ENCODE assay signal across 8 cellular contexts in the genomic region with DNA sequence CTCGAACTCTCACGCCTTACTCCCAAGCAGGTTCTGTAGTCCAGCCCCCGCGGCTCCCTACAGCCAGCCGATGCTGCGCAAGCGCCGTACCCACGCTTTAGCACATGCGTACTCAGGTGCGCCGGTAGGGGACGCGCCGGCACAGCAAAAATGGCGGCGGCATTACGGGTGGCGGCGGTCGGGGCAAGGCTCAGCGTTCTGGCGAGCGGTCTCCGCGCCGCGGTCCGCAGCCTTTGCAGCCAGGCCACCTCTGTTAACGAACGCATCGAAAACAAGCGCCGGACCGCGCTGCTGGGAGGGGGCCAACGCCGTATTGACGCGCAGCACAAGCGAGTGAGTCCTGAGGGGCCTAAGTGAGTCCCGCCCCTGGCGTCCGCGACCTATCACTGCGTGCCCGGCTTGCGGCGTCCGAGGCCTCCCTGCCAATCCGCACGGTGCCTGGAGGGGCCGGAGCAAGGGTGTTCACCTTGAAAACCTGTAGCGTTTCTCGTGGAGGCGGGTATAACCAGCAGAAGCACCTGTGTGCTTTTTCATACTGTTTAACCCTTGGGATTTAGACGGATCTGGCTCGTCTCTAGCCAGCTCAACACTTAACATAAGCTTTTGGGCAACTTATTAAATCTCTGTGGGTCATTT. TPM values are rescaled to one million over a fixed set of nuclear protein-coding genes. Genes with fewer than 3 reads are reported as not detected.
A peak's percentile ranks its signal among the peaks of the same experiment; 100 is the strongest.
DNase-seq lines count a peak whose midpoint lies in the region; ATAC-seq, FAIRE-seq and TF ChIP-seq lines count a peak whose summit lies in the region.

A gene (plus strand): TSS at position 115 of the 636 bp plus-strand sequence. CDS start 36 bp downstream, at position 151.

- TF ChIP-seq CTCF in keratinocyte (optimal IDR thresholded peaks at IDR 0.05 in 1 of 3, IDR thresholded peaks at IDR 0.05 in 1 of 3, conservative IDR thresholded peaks at IDR 0.05 in 1 of 3; ENCODE audit: extremely low read depth in 1 of 3, insufficient read depth in 2 of 3, low read length in 3 of 3) = peak; percentile 63 to 88 (median 82)

- H3K9me3 ChIP-seq in keratinocyte (ENCODE audit: control insufficient read depth, low read depth, low read length) = no peaks in the 10 kb centered on the region

- H4K20me1 ChIP-seq in keratinocyte (ENCODE audit: control insufficient read depth, extremely low read depth, insufficient read depth, low read length) = no peaks in the 10 kb centered on the region

- peak within 1 kb of the TSS; percentile 83 for H3K9ac ChIP-seq in keratinocyte (ENCODE audit: control insufficient read depth, extremely low read depth, insufficient read depth, low read length)

- peak within 1 kb of the TSS; percentile 94 for H2AFZ ChIP-seq in keratinocyte (ENCODE audit: control insufficient read depth, low read length)

- FAIRE-seq in keratinocyte (lab: Jason Lieb, UNC) = peak; percentile 9

- peaks cover 15% of the 10 kb centered on the region for H3K4me1 ChIP-seq in keratinocyte (ENCODE audit: control insufficient read depth, extremely low read depth, insufficient read depth, low read length)

- DNase-seq in AML-193 (lab: John Stamatoyannopoulos, UW) = peak; percentile 93
- DNase-seq in NCI-H446 (lab: John Stamatoyannopoulos, UW) = peak; percentile 91 to 97
- peak; percentile 96 for DNase-seq in cerebellar cortex (ENCODE audit: low spot score)
- DNase-seq in keratinocyte (ENCODE audit: low read depth, low spot score) = peak; percentile 66
- peak; percentile 85 to 87 for DNase-seq in stimulated activated CD4-positive, alpha-beta T cell treated with anti-CD3 and anti-CD28 coated beads, Interleukin-15, amount 100 ng/mL, for 1 hour (ENCODE audit: low read depth in 1 of 2, low spot score in 1 of 2)

- peak; percentile 99 for ATAC-seq in GM19035 (IDR thresholded peaks at IDR 0.05; ENCODE audit: unreplicated experiment)
- peak; percentile 99 for ATAC-seq in HG03354 (IDR thresholded peaks at IDR 0.05; ENCODE audit: poor library complexity, severe bottlenecking, unreplicated experiment)
- ATAC-seq in activated CD4-positive, CD25-positive, alpha-beta regulatory T cell treated with anti-CD3 and anti-CD28 coated beads, Interleukin-2, amount 50 U/mL, for 24 hours = peak; percentile 99 to 100

- no peaks in the 10 kb centered on the region for H3K36me3 ChIP-seq in keratinocyte (ENCODE audit: control insufficient read depth in 2 of 2, extremely low read depth in 1 of 2, insufficient read depth in 2 of 2, low read length in 2 of 2)

- no peaks in the 10 kb centered on the region for H3K27me3 ChIP-seq in keratinocyte (ENCODE audit: control insufficient read depth, extremely low read depth, insufficient read depth, low read length)

- H3K79me2 ChIP-seq in keratinocyte (ENCODE audit: control insufficient read depth, insufficient read depth, low read length) = peaks cover 17% of the 10 kb centered on the region

- dilution Hi-C loops in keratinocyte (cut with MboI; ENCODE audit: extremely low pct_ligation_motif_present, low sequenced_read_pairs) = no loop called here

- H3K4me2 ChIP-seq in keratinocyte (ENCODE audit: control insufficient read depth, extremely low read depth, insufficient read depth, low read depth, low read length) = peak within 1 kb of the TSS; percentile 80

- no peaks in the 10 kb centered on the region for H3K9me1 ChIP-seq in keratinocyte (ENCODE audit: control insufficient read depth, extremely low read depth, insufficient read depth, low read length)

- peak within 1 kb of the TSS; percentile 48 to 74 (median 63) for H3K4me3 ChIP-seq in keratinocyte (ENCODE audit: control insufficient read depth in 2 of 3, extremely low read depth in 1 of 3, insufficient read depth in 2 of 3, low read depth in 1 of 3, low read length in 3 of 3)

- peak within 1 kb of the TSS; percentile 77 for H3K27ac ChIP-seq in keratinocyte (ENCODE audit: control insufficient read depth, insufficient read depth, low read length)

RNA-seq across cellular contexts. Expression of the gene that starts here (rescaled TPM):
- polyA plus RNA-seq in keratinocyte = 32.5 to 46.9 TPM (median 43.9 TPM) in 3 replicates
- 9.3 TPM for polyA plus RNA-seq in keratinocyte (2011; ENCODE audit: low read depth)
- polyA plus RNA-seq in keratinocyte (2011; cell fraction: cytosol; rRNA removed) = 33.7 and 43.5 TPM in 2 replicates
- polyA plus RNA-seq in keratinocyte (2011; cell fraction: nucleus; rRNA removed) = 34.3 and 34.6 TPM in 2 replicates
- 20.0 and 33.2 TPM in 2 replicates for polyA plus RNA-seq in keratinocyte (2012; ENCODE audit: low replicate concordance)
- 41.0 to 79.4 TPM (median 49.6 TPM) in 3 replicates for polyA minus RNA-seq in keratinocyte
- 33.6 TPM for polyA minus RNA-seq in keratinocyte (2011; cell fraction: cytosol; rRNA and poly(A)+ RNA removed)
- polyA minus RNA-seq in keratinocyte (2011; cell fraction: nucleus; rRNA and poly(A)+ RNA removed) = 20.3 and 28.1 TPM in 2 replicates

Comparison
In these comparisons a context has a peak if more than half of its experiments do, and no peak if none do; other contexts are left out.
1. Peak in every context shown above with its lines: DNase-seq, ATAC-seq, H3K4me3 ChIP-seq and H3K27ac ChIP-seq.